8 cellular contexts compared by ENCODE assay signal in the genomic region with DNA sequence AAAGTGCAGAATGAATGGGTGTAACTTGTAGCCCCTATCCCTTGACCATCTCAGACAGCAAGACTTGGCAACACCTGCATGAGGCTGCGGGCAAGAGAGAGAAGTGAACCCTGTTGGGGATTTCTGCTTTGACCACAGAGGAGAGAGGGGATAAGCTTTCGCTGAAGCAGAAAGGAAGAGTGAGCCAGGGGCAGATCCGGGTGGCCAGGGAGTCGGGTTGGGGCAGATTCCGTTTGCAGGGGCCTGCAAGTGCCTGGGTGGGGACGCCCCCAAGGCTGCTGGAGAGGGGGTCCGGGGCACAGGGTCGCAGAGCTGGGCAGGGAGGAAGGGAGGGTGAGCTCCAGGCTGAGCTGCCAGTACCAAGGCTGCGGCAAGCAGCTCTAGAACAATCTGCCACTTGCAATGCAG. TPM values are rescaled to one million over a fixed set of nuclear protein-coding genes. Genes with fewer than 3 reads are reported as not detected.
A peak's percentile ranks its signal among the peaks of the same experiment; 100 is the strongest.
DNase-seq lines count a peak whose midpoint lies in the region; ATAC-seq and TF ChIP-seq lines count a peak whose summit lies in the region.

No MANE protein-coding gene starts in this region.

- peak overlapping the region; percentile 81 to 99 (median 91) for H3K4me2 ChIP-seq in BLaER1 treated with 17β-estradiol and CSF1 and Interleukin-3, amounts not matched to agents 10 nM and 100 nM

- DNase-seq in HUDEP-2 (lab: John Stamatoyannopoulos, UW; ENCODE audit: unreplicated experiment in 76 of 76) (no peak), hypothalamus (lab: John Stamatoyannopoulos, UW) (no peak), anterior cingulate cortex (lab: John Stamatoyannopoulos, UW) (no peak), mesothelial cell of epicardium (ENCODE audit: low spot score in 2 of 2, unreplicated experiment in 2 of 2) (no peak)

- H3K27ac Mint-ChIP-seq in activated naive CD4-positive, alpha-beta T cell treated with anti-CD3 and anti-CD28 coated beads, Interleukin-2, amount 50 U/mL, for 24 hours = peak overlapping the region; percentile 88
- no peak overlapping the region for H3K27ac Mint-ChIP-seq in mesothelial cell of epicardium

- no peaks in the 10 kb centered on the region for H3K9me3 ChIP-seq in BLaER1 treated with 17β-estradiol and CSF1 and Interleukin-3, amounts not matched to agents 10 nM and 100 nM (replicated peaks in 1 of 11)

- H3K9ac ChIP-seq in BLaER1 treated with 17β-estradiol and CSF1 and Interleukin-3, amounts not matched to agents 10 nM and 100 nM = peak overlapping the region in 9 of 11 experiments; percentile 19 to 82 (median 55); a peak in 15 of 22 replicates

- no peaks in the 10 kb centered on the region for H3K36me3 ChIP-seq in BLaER1 treated with 17β-estradiol and CSF1 and Interleukin-3, amounts not matched to agents 10 nM and 100 nM

- no peaks in the 10 kb centered on the region for H3K9me3 Mint-ChIP-seq in activated naive CD4-positive, alpha-beta T cell treated with anti-CD3 and anti-CD28 coated beads, Interleukin-2, amount 50 U/mL, for 24 hours
- H3K9me3 Mint-ChIP-seq in mesothelial cell of epicardium = no peaks in the 10 kb centered on the region

- H3K27ac ChIP-seq in BLaER1 treated with 17β-estradiol and CSF1 and Interleukin-3, amounts not matched to agents 10 nM and 100 nM = peak overlapping the region in 7 of 11 experiments; percentile 1 to 63 (median 45); a peak in 10 of 22 replicates

- peak overlapping the region; percentile 85 for H3K4me3 Mint-ChIP-seq in activated naive CD4-positive, alpha-beta T cell treated with anti-CD3 and anti-CD28 coated beads, Interleukin-2, amount 50 U/mL, for 24 hours
- H3K4me3 Mint-ChIP-seq in mesothelial cell of epicardium = no peak overlapping the region

- peaks cover 0 to 6% (median 0%) of the 10 kb centered on the region in 11 experiments; a peak in 2 of 22 replicates for H4K20me1 ChIP-seq in BLaER1 treated with 17β-estradiol and CSF1 and Interleukin-3, amounts not matched to agents 10 nM and 100 nM

- no peaks in the 10 kb centered on the region for H3K27me3 ChIP-seq in BLaER1 treated with 17β-estradiol and CSF1 and Interleukin-3, amounts not matched to agents 10 nM and 100 nM

- H3K4me1 Mint-ChIP-seq in activated naive CD4-positive, alpha-beta T cell treated with anti-CD3 and anti-CD28 coated beads, Interleukin-2, amount 50 U/mL, for 24 hours = peaks cover 44% of the 10 kb centered on the region
- no peaks in the 10 kb centered on the region for H3K4me1 Mint-ChIP-seq in mesothelial cell of epicardium

- H3K36me3 Mint-ChIP-seq in activated naive CD4-positive, alpha-beta T cell treated with anti-CD3 and anti-CD28 coated beads, Interleukin-2, amount 50 U/mL, for 24 hours = no peaks in the 10 kb centered on the region
- no peaks in the 10 kb centered on the region for H3K36me3 Mint-ChIP-seq in mesothelial cell of epicardium

- no peaks in the 10 kb centered on the region for H3K27me3 Mint-ChIP-seq in activated naive CD4-positive, alpha-beta T cell treated with anti-CD3 and anti-CD28 coated beads, Interleukin-2, amount 50 U/mL, for 24 hours
- H3K27me3 Mint-ChIP-seq in mesothelial cell of epicardium (ENCODE audit: low read depth) = peaks cover 32% of the 10 kb centered on the region

- ATAC-seq in GM19025 (IDR thresholded peaks at IDR 0.05; ENCODE audit: low read depth, unreplicated experiment) (peak; percentile 54), HG03175 (IDR thresholded peaks at IDR 0.05; ENCODE audit: unreplicated experiment) (peak; percentile 38)

- TF ChIP-seq CTCF in mesothelial cell of epicardium (IDR thresholded peaks at IDR 0.05; ENCODE audit: unreplicated experiment) = no peak

- peak overlapping the region; percentile 26 to 63 (median 50); a peak in 17 of 20 replicates for H3K4me3 ChIP-seq in BLaER1 treated with 17β-estradiol and CSF1 and Interleukin-3, amounts not matched to agents 10 nM and 100 nM

- peaks cover 54 to 69% (median 63%) of the 10 kb centered on the region in 10 experiments for H3K4me1 ChIP-seq in BLaER1 treated with 17β-estradiol and CSF1 and Interleukin-3, amounts not matched to agents 10 nM and 100 nM

RNA-seq across cellular contexts. Expression of a gene that starts 25.3 kb away (rescaled TPM):
- 3.7 to 4.7 TPM (median 4.3 TPM) in 3 replicates for total RNA-seq in mesothelial cell of epicardium

RNA-seq across cellular contexts. Expression of a gene that starts 37.5 kb away (rescaled TPM):
- total RNA-seq in mesothelial cell of epicardium = 28.8 to 31.8 TPM (median 29.5 TPM) in 3 replicates
